In the genomic region with DNA sequence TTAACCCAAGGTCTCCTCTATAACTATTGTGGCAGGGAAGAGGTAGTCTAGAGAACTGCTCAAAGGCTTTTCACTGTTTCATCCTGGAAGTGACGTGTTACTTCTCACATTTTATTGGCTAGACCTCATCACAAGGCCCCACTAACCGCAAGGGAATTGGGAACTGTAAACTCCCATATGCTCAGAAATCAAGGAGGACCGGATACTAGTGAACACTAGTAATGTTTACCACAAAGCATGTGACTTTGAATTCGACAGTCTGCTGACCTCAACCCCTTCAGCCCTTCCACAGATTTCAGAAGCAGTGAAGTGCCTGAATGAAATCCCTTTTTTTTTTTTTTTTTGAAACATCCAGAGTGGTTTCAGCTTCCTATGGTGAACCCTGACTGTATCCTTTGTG, we compare ENCODE assay signal across 1 cellular context.
A peak's percentile ranks its signal among the peaks of the same experiment; 100 is the strongest.
TF ChIP-seq lines count a peak whose summit lies in the region.

No MANE protein-coding gene starts in this region.

TF ChIP-seq in K562, 482 proteins besides CTCF, POLR2A, EP300 and RAD21 (continued from another document and continues in another):
- TF ChIP-seq, protein P1, sequence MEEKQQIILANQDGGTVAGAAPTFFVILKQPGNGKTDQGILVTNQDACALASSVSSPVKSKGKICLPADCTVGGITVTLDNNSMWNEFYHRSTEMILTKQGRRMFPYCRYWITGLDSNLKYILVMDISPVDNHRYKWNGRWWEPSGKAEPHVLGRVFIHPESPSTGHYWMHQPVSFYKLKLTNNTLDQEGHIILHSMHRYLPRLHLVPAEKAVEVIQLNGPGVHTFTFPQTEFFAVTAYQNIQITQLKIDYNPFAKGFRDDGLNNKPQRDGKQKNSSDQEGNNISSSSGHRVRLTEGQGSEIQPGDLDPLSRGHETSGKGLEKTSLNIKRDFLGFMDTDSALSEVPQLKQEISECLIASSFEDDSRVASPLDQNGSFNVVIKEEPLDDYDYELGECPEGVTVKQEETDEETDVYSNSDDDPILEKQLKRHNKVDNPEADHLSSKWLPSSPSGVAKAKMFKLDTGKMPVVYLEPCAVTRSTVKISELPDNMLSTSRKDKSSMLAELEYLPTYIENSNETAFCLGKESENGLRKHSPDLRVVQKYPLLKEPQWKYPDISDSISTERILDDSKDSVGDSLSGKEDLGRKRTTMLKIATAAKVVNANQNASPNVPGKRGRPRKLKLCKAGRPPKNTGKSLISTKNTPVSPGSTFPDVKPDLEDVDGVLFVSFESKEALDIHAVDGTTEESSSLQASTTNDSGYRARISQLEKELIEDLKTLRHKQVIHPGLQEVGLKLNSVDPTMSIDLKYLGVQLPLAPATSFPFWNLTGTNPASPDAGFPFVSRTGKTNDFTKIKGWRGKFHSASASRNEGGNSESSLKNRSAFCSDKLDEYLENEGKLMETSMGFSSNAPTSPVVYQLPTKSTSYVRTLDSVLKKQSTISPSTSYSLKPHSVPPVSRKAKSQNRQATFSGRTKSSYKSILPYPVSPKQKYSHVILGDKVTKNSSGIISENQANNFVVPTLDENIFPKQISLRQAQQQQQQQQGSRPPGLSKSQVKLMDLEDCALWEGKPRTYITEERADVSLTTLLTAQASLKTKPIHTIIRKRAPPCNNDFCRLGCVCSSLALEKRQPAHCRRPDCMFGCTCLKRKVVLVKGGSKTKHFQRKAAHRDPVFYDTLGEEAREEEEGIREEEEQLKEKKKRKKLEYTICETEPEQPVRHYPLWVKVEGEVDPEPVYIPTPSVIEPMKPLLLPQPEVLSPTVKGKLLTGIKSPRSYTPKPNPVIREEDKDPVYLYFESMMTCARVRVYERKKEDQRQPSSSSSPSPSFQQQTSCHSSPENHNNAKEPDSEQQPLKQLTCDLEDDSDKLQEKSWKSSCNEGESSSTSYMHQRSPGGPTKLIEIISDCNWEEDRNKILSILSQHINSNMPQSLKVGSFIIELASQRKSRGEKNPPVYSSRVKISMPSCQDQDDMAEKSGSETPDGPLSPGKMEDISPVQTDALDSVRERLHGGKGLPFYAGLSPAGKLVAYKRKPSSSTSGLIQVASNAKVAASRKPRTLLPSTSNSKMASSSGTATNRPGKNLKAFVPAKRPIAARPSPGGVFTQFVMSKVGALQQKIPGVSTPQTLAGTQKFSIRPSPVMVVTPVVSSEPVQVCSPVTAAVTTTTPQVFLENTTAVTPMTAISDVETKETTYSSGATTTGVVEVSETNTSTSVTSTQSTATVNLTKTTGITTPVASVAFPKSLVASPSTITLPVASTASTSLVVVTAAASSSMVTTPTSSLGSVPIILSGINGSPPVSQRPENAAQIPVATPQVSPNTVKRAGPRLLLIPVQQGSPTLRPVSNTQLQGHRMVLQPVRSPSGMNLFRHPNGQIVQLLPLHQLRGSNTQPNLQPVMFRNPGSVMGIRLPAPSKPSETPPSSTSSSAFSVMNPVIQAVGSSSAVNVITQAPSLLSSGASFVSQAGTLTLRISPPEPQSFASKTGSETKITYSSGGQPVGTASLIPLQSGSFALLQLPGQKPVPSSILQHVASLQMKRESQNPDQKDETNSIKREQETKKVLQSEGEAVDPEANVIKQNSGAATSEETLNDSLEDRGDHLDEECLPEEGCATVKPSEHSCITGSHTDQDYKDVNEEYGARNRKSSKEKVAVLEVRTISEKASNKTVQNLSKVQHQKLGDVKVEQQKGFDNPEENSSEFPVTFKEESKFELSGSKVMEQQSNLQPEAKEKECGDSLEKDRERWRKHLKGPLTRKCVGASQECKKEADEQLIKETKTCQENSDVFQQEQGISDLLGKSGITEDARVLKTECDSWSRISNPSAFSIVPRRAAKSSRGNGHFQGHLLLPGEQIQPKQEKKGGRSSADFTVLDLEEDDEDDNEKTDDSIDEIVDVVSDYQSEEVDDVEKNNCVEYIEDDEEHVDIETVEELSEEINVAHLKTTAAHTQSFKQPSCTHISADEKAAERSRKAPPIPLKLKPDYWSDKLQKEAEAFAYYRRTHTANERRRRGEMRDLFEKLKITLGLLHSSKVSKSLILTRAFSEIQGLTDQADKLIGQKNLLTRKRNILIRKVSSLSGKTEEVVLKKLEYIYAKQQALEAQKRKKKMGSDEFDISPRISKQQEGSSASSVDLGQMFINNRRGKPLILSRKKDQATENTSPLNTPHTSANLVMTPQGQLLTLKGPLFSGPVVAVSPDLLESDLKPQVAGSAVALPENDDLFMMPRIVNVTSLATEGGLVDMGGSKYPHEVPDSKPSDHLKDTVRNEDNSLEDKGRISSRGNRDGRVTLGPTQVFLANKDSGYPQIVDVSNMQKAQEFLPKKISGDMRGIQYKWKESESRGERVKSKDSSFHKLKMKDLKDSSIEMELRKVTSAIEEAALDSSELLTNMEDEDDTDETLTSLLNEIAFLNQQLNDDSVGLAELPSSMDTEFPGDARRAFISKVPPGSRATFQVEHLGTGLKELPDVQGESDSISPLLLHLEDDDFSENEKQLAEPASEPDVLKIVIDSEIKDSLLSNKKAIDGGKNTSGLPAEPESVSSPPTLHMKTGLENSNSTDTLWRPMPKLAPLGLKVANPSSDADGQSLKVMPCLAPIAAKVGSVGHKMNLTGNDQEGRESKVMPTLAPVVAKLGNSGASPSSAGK (IDR thresholded peaks at IDR 0.05), result no peak; the same call in 1 of the 2 replicates
- TF ChIP-seq ZNF174 (CRISPR knock-in tag; IDR thresholded peaks at IDR 0.05) (no peak), YBX1 (IDR thresholded peaks at IDR 0.05) (no peak), ZNF217 (CRISPR knock-in tag; IDR thresholded peaks at IDR 0.05) (no peak), GABPA (tag; conservative IDR thresholded peaks at IDR 0.05; ENCODE audit: low read depth) (peak; percentile 72), ZBTB17 (CRISPR knock-in tag; IDR thresholded peaks at IDR 0.05) (no peak), PHB (CRISPR knock-in tag; IDR thresholded peaks at IDR 0.05) (no peak), ZNF551 (CRISPR knock-in tag; IDR thresholded peaks at IDR 0.05) (no peak), GABPB1 (CRISPR knock-in tag; IDR thresholded peaks at IDR 0.05) (peak; percentile 44; the same call in 1 of the 2 replicates), PHF20 (IDR thresholded peaks at IDR 0.05; ENCODE audit: partially characterized antibody) (no peak), ESRRA (IDR thresholded peaks at IDR 0.05; ENCODE audit: borderline replicate concordance, low read depth) (peak; percentile 14; the same call in 1 of the 2 replicates), ETS2 (tag; IDR thresholded peaks at IDR 0.05; ENCODE audit: borderline replicate concordance, poor library complexity, severe bottlenecking) (no peak), GTF2E2 (tag; IDR thresholded peaks at IDR 0.05) (no peak), IRF2 (CRISPR knock-in tag; IDR thresholded peaks at IDR 0.05) (no peak), POLR2AphosphoS2 (IDR thresholded peaks at IDR 0.05; ENCODE audit: low read length) (no peak), THRAP3 (IDR thresholded peaks at IDR 0.05; ENCODE audit: borderline replicate concordance) (no peak), FOXK1 (CRISPR knock-in tag; IDR thresholded peaks at IDR 0.05; ENCODE audit: borderline replicate concordance) (no peak), CBFA2T2 (conservative IDR thresholded peaks at IDR 0.05) (no peak), EZH2 (IDR thresholded peaks at IDR 0.05; ENCODE audit: borderline replicate concordance, low read depth, low read length) (no peak)
- TF ChIP-seq, protein P2, sequence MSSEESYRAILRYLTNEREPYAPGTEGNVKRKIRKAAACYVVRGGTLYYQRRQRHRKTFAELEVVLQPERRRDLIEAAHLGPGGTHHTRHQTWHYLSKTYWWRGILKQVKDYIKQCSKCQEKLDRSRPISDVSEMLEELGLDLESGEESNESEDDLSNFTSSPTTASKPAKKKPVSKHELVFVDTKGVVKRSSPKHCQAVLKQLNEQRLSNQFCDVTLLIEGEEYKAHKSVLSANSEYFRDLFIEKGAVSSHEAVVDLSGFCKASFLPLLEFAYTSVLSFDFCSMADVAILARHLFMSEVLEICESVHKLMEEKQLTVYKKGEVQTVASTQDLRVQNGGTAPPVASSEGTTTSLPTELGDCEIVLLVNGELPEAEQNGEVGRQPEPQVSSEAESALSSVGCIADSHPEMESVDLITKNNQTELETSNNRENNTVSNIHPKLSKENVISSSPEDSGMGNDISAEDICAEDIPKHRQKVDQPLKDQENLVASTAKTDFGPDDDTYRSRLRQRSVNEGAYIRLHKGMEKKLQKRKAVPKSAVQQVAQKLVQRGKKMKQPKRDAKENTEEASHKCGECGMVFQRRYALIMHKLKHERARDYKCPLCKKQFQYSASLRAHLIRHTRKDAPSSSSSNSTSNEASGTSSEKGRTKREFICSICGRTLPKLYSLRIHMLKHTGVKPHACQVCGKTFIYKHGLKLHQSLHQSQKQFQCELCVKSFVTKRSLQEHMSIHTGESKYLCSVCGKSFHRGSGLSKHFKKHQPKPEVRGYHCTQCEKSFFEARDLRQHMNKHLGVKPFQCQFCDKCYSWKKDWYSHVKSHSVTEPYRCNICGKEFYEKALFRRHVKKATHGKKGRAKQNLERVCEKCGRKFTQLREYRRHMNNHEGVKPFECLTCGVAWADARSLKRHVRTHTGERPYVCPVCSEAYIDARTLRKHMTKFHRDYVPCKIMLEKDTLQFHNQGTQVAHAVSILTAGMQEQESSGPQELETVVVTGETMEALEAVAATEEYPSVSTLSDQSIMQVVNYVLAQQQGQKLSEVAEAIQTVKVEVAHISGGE (CRISPR knock-in tag; IDR thresholded peaks at IDR 0.05), result peak in 2 of 3 experiments; percentile 60 to 93; a peak in 3 of 6 replicates
- TF ChIP-seq, protein P3, sequence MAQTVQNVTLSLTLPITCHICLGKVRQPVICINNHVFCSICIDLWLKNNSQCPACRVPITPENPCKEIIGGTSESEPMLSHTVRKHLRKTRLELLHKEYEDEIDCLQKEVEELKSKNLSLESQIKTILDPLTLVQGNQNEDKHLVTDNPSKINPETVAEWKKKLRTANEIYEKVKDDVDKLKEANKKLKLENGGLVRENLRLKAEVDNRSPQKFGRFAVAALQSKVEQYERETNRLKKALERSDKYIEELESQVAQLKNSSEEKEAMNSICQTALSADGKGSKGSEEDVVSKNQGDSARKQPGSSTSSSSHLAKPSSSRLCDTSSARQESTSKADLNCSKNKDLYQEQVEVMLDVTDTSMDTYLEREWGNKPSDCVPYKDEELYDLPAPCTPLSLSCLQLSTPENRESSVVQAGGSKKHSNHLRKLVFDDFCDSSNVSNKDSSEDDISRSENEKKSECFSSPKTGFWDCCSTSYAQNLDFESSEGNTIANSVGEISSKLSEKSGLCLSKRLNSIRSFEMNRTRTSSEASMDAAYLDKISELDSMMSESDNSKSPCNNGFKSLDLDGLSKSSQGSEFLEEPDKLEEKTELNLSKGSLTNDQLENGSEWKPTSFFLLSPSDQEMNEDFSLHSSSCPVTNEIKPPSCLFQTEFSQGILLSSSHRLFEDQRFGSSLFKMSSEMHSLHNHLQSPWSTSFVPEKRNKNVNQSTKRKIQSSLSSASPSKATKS (CRISPR knock-in tag; IDR thresholded peaks at IDR 0.05), result no peak
- TF ChIP-seq, protein P4, sequence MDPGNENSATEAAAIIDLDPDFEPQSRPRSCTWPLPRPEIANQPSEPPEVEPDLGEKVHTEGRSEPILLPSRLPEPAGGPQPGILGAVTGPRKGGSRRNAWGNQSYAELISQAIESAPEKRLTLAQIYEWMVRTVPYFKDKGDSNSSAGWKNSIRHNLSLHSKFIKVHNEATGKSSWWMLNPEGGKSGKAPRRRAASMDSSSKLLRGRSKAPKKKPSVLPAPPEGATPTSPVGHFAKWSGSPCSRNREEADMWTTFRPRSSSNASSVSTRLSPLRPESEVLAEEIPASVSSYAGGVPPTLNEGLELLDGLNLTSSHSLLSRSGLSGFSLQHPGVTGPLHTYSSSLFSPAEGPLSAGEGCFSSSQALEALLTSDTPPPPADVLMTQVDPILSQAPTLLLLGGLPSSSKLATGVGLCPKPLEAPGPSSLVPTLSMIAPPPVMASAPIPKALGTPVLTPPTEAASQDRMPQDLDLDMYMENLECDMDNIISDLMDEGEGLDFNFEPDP (CRISPR knock-in tag; IDR thresholded peaks at IDR 0.05), result no peak
- TF ChIP-seq, protein P5, sequence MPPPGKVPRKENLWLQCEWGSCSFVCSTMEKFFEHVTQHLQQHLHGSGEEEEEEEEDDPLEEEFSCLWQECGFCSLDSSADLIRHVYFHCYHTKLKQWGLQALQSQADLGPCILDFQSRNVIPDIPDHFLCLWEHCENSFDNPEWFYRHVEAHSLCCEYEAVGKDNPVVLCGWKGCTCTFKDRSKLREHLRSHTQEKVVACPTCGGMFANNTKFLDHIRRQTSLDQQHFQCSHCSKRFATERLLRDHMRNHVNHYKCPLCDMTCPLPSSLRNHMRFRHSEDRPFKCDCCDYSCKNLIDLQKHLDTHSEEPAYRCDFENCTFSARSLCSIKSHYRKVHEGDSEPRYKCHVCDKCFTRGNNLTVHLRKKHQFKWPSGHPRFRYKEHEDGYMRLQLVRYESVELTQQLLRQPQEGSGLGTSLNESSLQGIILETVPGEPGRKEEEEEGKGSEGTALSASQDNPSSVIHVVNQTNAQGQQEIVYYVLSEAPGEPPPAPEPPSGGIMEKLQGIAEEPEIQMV (tag; conservative IDR thresholded peaks at IDR 0.05; ENCODE audit: low read depth), result no peak
- TF ChIP-seq, protein P6, sequence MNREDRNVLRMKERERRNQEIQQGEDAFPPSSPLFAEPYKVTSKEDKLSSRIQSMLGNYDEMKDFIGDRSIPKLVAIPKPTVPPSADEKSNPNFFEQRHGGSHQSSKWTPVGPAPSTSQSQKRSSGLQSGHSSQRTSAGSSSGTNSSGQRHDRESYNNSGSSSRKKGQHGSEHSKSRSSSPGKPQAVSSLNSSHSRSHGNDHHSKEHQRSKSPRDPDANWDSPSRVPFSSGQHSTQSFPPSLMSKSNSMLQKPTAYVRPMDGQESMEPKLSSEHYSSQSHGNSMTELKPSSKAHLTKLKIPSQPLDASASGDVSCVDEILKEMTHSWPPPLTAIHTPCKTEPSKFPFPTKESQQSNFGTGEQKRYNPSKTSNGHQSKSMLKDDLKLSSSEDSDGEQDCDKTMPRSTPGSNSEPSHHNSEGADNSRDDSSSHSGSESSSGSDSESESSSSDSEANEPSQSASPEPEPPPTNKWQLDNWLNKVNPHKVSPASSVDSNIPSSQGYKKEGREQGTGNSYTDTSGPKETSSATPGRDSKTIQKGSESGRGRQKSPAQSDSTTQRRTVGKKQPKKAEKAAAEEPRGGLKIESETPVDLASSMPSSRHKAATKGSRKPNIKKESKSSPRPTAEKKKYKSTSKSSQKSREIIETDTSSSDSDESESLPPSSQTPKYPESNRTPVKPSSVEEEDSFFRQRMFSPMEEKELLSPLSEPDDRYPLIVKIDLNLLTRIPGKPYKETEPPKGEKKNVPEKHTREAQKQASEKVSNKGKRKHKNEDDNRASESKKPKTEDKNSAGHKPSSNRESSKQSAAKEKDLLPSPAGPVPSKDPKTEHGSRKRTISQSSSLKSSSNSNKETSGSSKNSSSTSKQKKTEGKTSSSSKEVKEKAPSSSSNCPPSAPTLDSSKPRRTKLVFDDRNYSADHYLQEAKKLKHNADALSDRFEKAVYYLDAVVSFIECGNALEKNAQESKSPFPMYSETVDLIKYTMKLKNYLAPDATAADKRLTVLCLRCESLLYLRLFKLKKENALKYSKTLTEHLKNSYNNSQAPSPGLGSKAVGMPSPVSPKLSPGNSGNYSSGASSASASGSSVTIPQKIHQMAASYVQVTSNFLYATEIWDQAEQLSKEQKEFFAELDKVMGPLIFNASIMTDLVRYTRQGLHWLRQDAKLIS (CRISPR knock-in tag; IDR thresholded peaks at IDR 0.05), result no peak
- TF ChIP-seq, protein P7, sequence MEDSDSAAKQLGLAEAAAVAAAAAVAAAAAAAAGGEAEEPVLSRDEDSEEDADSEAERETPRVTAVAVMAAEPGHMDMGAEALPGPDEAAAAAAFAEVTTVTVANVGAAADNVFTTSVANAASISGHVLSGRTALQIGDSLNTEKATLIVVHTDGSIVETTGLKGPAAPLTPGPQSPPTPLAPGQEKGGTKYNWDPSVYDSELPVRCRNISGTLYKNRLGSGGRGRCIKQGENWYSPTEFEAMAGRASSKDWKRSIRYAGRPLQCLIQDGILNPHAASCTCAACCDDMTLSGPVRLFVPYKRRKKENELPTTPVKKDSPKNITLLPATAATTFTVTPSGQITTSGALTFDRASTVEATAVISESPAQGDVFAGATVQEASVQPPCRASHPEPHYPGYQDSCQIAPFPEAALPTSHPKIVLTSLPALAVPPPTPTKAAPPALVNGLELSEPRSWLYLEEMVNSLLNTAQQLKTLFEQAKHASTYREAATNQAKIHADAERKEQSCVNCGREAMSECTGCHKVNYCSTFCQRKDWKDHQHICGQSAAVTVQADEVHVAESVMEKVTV (CRISPR knock-in tag; IDR thresholded peaks at IDR 0.05), result no peak
